ENCODE assay signal across 19 cellular contexts in genomic region chr15:81843226-81843625, GRCh38.
DNase-seq lines count a peak whose midpoint lies in the region; ATAC-seq and TF ChIP-seq lines count a peak whose summit lies in the region.
"Had no signal": no experiment of that assay in that cellular context is flagged by ENCODE, and none has a peak within 500 bp of the region (broad histone marks: within the 10 kb centered on the region; RNA-seq: fewer than 3 reads in every experiment).

No MANE protein-coding gene starts in this region.

- H3K9me3 ChIP-seq in Karpas-422 (ENCODE audit: low read length): no peaks in the 10 kb centered on the region
- no peaks in the 10 kb centered on the region for H3K9me3 ChIP-seq in spleen
- no peaks in the 10 kb centered on the region for H3K9me3 ChIP-seq in neural progenitor cell (ENCODE audit: low read depth)
- H3K9me3 ChIP-seq: esophagus squamous epithelium, SJSA1 had no signal

- 82 to 90% (median 86%) methylated on average over 5 of the region's 5 CpGs for WGBS in spleen, 5 donors

- peaks cover 2% of the 10 kb centered on the region for H3K4me1 Mint-ChIP-seq in neural progenitor cell
- no peaks in the 10 kb centered on the region for H3K4me1 Mint-ChIP-seq in osteocyte (ENCODE audit: unreplicated experiment)
- H3K4me1 Mint-ChIP-seq: activated CD4-positive, alpha-beta memory T cell treated with anti-CD3 and anti-CD28 coated beads, Interleukin-2, amount 10 ng/mL, durations not matched to agents 7 days and 5 days; activated T-helper 17 cell treated with anti-CD3 and anti-CD28 coated beads, Interleukin-2, amount 50 U/mL, for 72 hours; natural killer cell had no signal

- H3K9ac ChIP-seq in Karpas-422 (ENCODE audit: low read length) (no peak overlapping the region), neural progenitor cell (no peak overlapping the region)

- H2AFZ ChIP-seq in Karpas-422 (ENCODE audit: low read length): no peak overlapping the region
- H2AFZ ChIP-seq in neural progenitor cell (replicated peaks): no peak overlapping the region

- H4K20me1 ChIP-seq in Karpas-422 (ENCODE audit: insufficient read depth, low read depth, low read length) (no peaks in the 10 kb centered on the region), neural progenitor cell (ENCODE audit: low read depth) (peaks cover 9% of the 10 kb centered on the region)

- H3F3A ChIP-seq in neural progenitor cell (ENCODE audit: low read depth): peaks cover 1% of the 10 kb centered on the region

- H3K4me1 ChIP-seq in Karpas-422 (ENCODE audit: low read length) (peaks cover 4% of the 10 kb centered on the region), spleen (no peaks in the 10 kb centered on the region), neural progenitor cell (no peaks in the 10 kb centered on the region)
- H3K4me1 ChIP-seq: esophagus squamous epithelium, SJSA1 had no signal

- H3K9me2 ChIP-seq in Karpas-422 (replicated peaks; ENCODE audit: insufficient read depth, low read length): no peaks in the 10 kb centered on the region

- H3K36me3 Mint-ChIP-seq in neural progenitor cell: no peaks in the 10 kb centered on the region
- H3K36me3 Mint-ChIP-seq in osteocyte (ENCODE audit: unreplicated experiment): peaks cover 4% of the 10 kb centered on the region
- H3K36me3 Mint-ChIP-seq: natural killer cell had no signal

- H3K27me3 ChIP-seq in Karpas-422 (ENCODE audit: low read length) (no peaks in the 10 kb centered on the region), spleen (replicated peaks in 1 of 7) (no peaks in the 10 kb centered on the region), neural progenitor cell (no peaks in the 10 kb centered on the region)
- H3K27me3 ChIP-seq: esophagus squamous epithelium, SJSA1 had no signal

- H3K27ac Mint-ChIP-seq in neural progenitor cell (no peak overlapping the region), osteocyte (ENCODE audit: unreplicated experiment) (no peak overlapping the region)
- H3K27ac Mint-ChIP-seq: activated CD4-positive, alpha-beta memory T cell treated with anti-CD3 and anti-CD28 coated beads, Interleukin-2, amount 10 ng/mL, durations not matched to agents 7 days and 5 days; activated T-helper 17 cell treated with anti-CD3 and anti-CD28 coated beads, Interleukin-2, amount 50 U/mL, for 72 hours; natural killer cell had no signal

- H3K4me3 ChIP-seq in Karpas-422 (ENCODE audit: low read length): no peak overlapping the region
- no peak overlapping the region for H3K4me3 ChIP-seq in spleen
- no peak overlapping the region for H3K4me3 ChIP-seq in neural progenitor cell
- H3K4me3 ChIP-seq: esophagus squamous epithelium, SJSA1 had no signal

- intact Hi-C loops in spleen (cut with DNase I; ENCODE audit: low total_unique reads): no loop called here

- H3K27ac ChIP-seq in Karpas-422 (ENCODE audit: low read length): no peak overlapping the region
- H3K27ac ChIP-seq in spleen: no peak overlapping the region
- H3K27ac ChIP-seq in neural progenitor cell: no peak overlapping the region
- H3K27ac ChIP-seq: esophagus squamous epithelium, SJSA1 had no signal

- no peaks in the 10 kb centered on the region for H3K9me3 Mint-ChIP-seq in neural progenitor cell
- H3K9me3 Mint-ChIP-seq in osteocyte (ENCODE audit: unreplicated experiment): no peaks in the 10 kb centered on the region
- H3K9me3 Mint-ChIP-seq: activated CD4-positive, alpha-beta memory T cell treated with anti-CD3 and anti-CD28 coated beads, Interleukin-2, amount 10 ng/mL, durations not matched to agents 7 days and 5 days; activated T-helper 17 cell treated with anti-CD3 and anti-CD28 coated beads, Interleukin-2, amount 50 U/mL, for 72 hours; natural killer cell had no signal

- TF ChIP-seq CTCF in spleen (IDR thresholded peaks at IDR 0.05 in 8 of 11, conservative IDR thresholded peaks at IDR 0.05 in 3 of 11) (no peak), neural progenitor cell (IDR thresholded peaks at IDR 0.05) (no peak), osteocyte (IDR thresholded peaks at IDR 0.05) (no peak)

- H3K4me2 ChIP-seq in Karpas-422 (ENCODE audit: low read depth, low read length, poor library complexity, severe bottlenecking) (no peak overlapping the region), neural progenitor cell (no peak overlapping the region)

- ATAC-seq in GM18502 (IDR thresholded peaks at IDR 0.05; ENCODE audit: poor library complexity, unreplicated experiment) (peak; percentile 94), GM21360 (IDR thresholded peaks at IDR 0.05; ENCODE audit: unreplicated experiment) (peak; percentile 88), HG02938 (IDR thresholded peaks at IDR 0.05; ENCODE audit: unreplicated experiment) (peak; percentile 75)
- ATAC-seq: activated T-helper 17 cell treated with anti-CD3 and anti-CD28 coated beads, Interleukin-2, amount 50 U/mL, for 72 hours; natural killer cell had no signal

- peak; percentile 42 for DNase-seq in Karpas-422
- no peak for DNase-seq in spleen
- no peak for DNase-seq in neural progenitor cell (ENCODE audit: low spot score)
- DNase-seq in osteocyte (ENCODE audit: extremely low spot score, unreplicated experiment): no peak
- DNase-seq in erythroblast (lab: John Stamatoyannopoulos, UW): no peak
- DNase-seq: activated CD4-positive, alpha-beta memory T cell treated with anti-CD3 and anti-CD28 coated beads, Interleukin-2, amount 10 ng/mL, durations not matched to agents 7 days and 5 days; anterior cingulate cortex; cortex of kidney; DMS 273 treated with DMSO at 0.1 percent for 48 hours; esophagus squamous epithelium; Kasumi-1; natural killer cell; NCI-H2029 treated with DMSO at 0.1 percent for 48 hours; stimulated activated CD4-positive, alpha-beta T cell treated with anti-CD3 and anti-CD28 coated beads, Interleukin-2, amount 100 ng/mL, for 24 hours had no signal

- H3K36me3 ChIP-seq in Karpas-422 (ENCODE audit: insufficient read depth, low read length) (no peaks in the 10 kb centered on the region), spleen (no peaks in the 10 kb centered on the region), neural progenitor cell (no peaks in the 10 kb centered on the region)
- H3K36me3 ChIP-seq: esophagus squamous epithelium, SJSA1 had no signal

- TF ChIP-seq POLR2A in spleen (IDR thresholded peaks at IDR 0.05) (no peak), erythroblast (IDR thresholded peaks at IDR 0.05; ENCODE audit: low read length) (no peak)

- H3K79me2 ChIP-seq in Karpas-422 (ENCODE audit: low read length) (no peaks in the 10 kb centered on the region), neural progenitor cell (ENCODE audit: low read depth) (no peaks in the 10 kb centered on the region)

- H3K4me3 Mint-ChIP-seq in neural progenitor cell (no peak overlapping the region), osteocyte (ENCODE audit: unreplicated experiment) (no peak overlapping the region)
- H3K4me3 Mint-ChIP-seq: activated CD4-positive, alpha-beta memory T cell treated with anti-CD3 and anti-CD28 coated beads, Interleukin-2, amount 10 ng/mL, durations not matched to agents 7 days and 5 days; activated T-helper 17 cell treated with anti-CD3 and anti-CD28 coated beads, Interleukin-2, amount 50 U/mL, for 72 hours; natural killer cell had no signal

- H3K27me3 Mint-ChIP-seq in neural progenitor cell (ENCODE audit: insufficient read depth, low read depth) (no peaks in the 10 kb centered on the region), osteocyte (ENCODE audit: unreplicated experiment) (no peaks in the 10 kb centered on the region)
- H3K27me3 Mint-ChIP-seq: activated CD4-positive, alpha-beta memory T cell treated with anti-CD3 and anti-CD28 coated beads, Interleukin-2, amount 10 ng/mL, durations not matched to agents 7 days and 5 days had no signal
